ENCODE assay signal across 1 cellular context in genomic region chr2:178190938-178191910, GRCh38.
TF ChIP-seq lines count a peak whose summit lies in the region.

No MANE protein-coding gene starts in this region.

TF ChIP-seq in HepG2, 621 proteins besides CTCF, POLR2A, EP300 and RAD21 (continued from another document):
- 0 out of 2 replicates have a peak, but pooled peaks have one; percentile 2 for TF ChIP-seq CREB1 (IDR thresholded peaks at IDR 0.05)
- no peak for TF ChIP-seq CREB1 (CRISPR knock-in tag; IDR thresholded peaks at IDR 0.05)
- TF ChIP-seq GATA4 (IDR thresholded peaks at IDR 0.05; ENCODE audit: borderline replicate concordance, low read depth) = no peak
- no peak for TF ChIP-seq SP1 (IDR thresholded peaks at IDR 0.05)
- TF ChIP-seq SP1 (CRISPR knock-in tag; IDR thresholded peaks at IDR 0.05) = no peak
- TF ChIP-seq ATF7 (IDR thresholded peaks at IDR 0.05) = peak; percentile 64
- no peak for TF ChIP-seq ATF7 (CRISPR knock-in tag; IDR thresholded peaks at IDR 0.05)
